13 cellular contexts compared by ENCODE assay signal in genomic region chr11:62242021-62242420, GRCh38. TPM values are rescaled to one million over a fixed set of nuclear protein-coding genes. Genes with fewer than 3 reads are reported as not detected.
DNase-seq lines count a peak whose midpoint lies in the region; ATAC-seq and TF ChIP-seq lines count a peak whose summit lies in the region.
"Had no signal": no experiment of that assay in that cellular context is flagged by ENCODE, and none has a peak within 500 bp of the region (broad histone marks: within the 10 kb centered on the region; RNA-seq: fewer than 3 reads in every experiment).

Gene SCGB1D2 (plus strand): TSS chr11:62242239. CDS start chr11:62242308, 69 bp downstream.

- intact Hi-C loops in ascending aorta (cut with DNase I) = no loop called here

- no peaks in the 10 kb centered on the region for H3K27me3 ChIP-seq in ascending aorta
- H3K27me3 ChIP-seq: BLaER1 treated with 17β-estradiol and CSF1 and Interleukin-3, amounts not matched to agents 10 nM and 100 nM; hepatocyte had no signal

- ATAC-seq in GM21360 (IDR thresholded peaks at IDR 0.05; ENCODE audit: unreplicated experiment) (no peak), GM19452 (IDR thresholded peaks at IDR 0.05; ENCODE audit: unreplicated experiment) (no peak)

- TF ChIP-seq CTCF in ascending aorta (IDR thresholded peaks at IDR 0.05) = no peak

- no peaks in the 10 kb centered on the region for H3K4me1 ChIP-seq in ascending aorta

- DNase-seq in COLO668 (lab: John Stamatoyannopoulos, UW; ENCODE audit: unreplicated experiment) (peak; percentile 74), NCI-H1105 (lab: John Stamatoyannopoulos, UW) (peak; percentile 28), SW480 (ENCODE audit: low spot score) (peak; percentile 22), islet precursor cell (peak; percentile 62), ascending aorta (ENCODE audit: low spot score in 2 of 2) (no peak), NOMO-1 treated with DMSO at 0.1 percent for 48 hours (lab: John Stamatoyannopoulos, UW; ENCODE audit: unreplicated experiment) (no peak)
- DNase-seq: activated T-cell treated with anti-CD3 and anti-CD28 coated beads, Interleukin-2, amount 50 U/mL, for 48 hours; HCEC 1CT; NCI-H524 treated with DMSO at 0.1 percent for 48 hours had no signal

- H3K4me3 ChIP-seq in ascending aorta = no peak within 1 kb of the TSS
- H3K4me3 ChIP-seq: BLaER1 treated with 17β-estradiol and CSF1 and Interleukin-3, amounts not matched to agents 10 nM and 100 nM; hepatocyte had no signal

- H3K27ac ChIP-seq in ascending aorta = no peak within 1 kb of the TSS
- H3K27ac ChIP-seq: BLaER1 treated with 17β-estradiol and CSF1 and Interleukin-3, amounts not matched to agents 10 nM and 100 nM; hepatocyte had no signal

- H3K9me3 ChIP-seq in ascending aorta = no peaks in the 10 kb centered on the region
- H3K9me3 ChIP-seq: BLaER1 treated with 17β-estradiol and CSF1 and Interleukin-3, amounts not matched to agents 10 nM and 100 nM had no signal

- no peaks in the 10 kb centered on the region for H3K36me3 ChIP-seq in ascending aorta
- H3K36me3 ChIP-seq: BLaER1 treated with 17β-estradiol and CSF1 and Interleukin-3, amounts not matched to agents 10 nM and 100 nM had no signal

RNA-seq across cellular contexts. Expression of gene SCGB1D2, which starts in this region (rescaled TPM):
- total RNA-seq in ascending aorta = not detected
- total RNA-seq: hepatocyte had no signal

Comparison
In these comparisons a context has a peak if more than half of its experiments do, and no peak if none do; other contexts are left out.
1. DNase-seq: peak in COLO668 (single experiment), NCI-H1105 (single experiment), SW480 (single experiment) and islet precursor cell (single experiment); none in ascending aorta (0 of 2) and NOMO-1 treated with DMSO at 0.1 percent for 48 hours (single experiment).